Comparison of ENCODE assay signal across 14 cellular contexts in genomic region chr1:8471451-8471850, GRCh38.
DNase-seq lines count a peak whose midpoint lies in the region; ATAC-seq and TF ChIP-seq lines count a peak whose summit lies in the region.
"Had no signal": no experiment of that assay in that cellular context is flagged by ENCODE, and none has a peak within 500 bp of the region (broad histone marks: within the 10 kb centered on the region; RNA-seq: fewer than 3 reads in every experiment).

No MANE protein-coding gene starts in this region.

- H3K79me2 ChIP-seq in OCI-LY7 (ENCODE audit: insufficient read depth, low read depth, low read length), result peaks cover 62% of the 10 kb centered on the region
- no peaks in the 10 kb centered on the region for H3K79me2 ChIP-seq in trophoblast cell (ENCODE audit: control insufficient read depth, insufficient read depth, low read length, poor library complexity)

- no peak overlapping the region for H3K27ac ChIP-seq in OCI-LY7 (ENCODE audit: low read depth, low read length, poor library complexity, severe bottlenecking)
- H3K27ac ChIP-seq in trophoblast cell (ENCODE audit: low read depth, low read length), result no peak overlapping the region

- H3K36me3 ChIP-seq in OCI-LY7 (ENCODE audit: insufficient read depth, low read length) (no peaks in the 10 kb centered on the region; the same call in 1 of the 2 replicates), trophoblast cell (ENCODE audit: control insufficient read depth in 1 of 2, insufficient read depth in 2 of 2, low read length in 2 of 2) (no peaks in the 10 kb centered on the region)
- H3K36me3 ChIP-seq: HAP-1 had no signal

- no peak overlapping the region for H4K91ac ChIP-seq in trophoblast cell (ENCODE audit: low read depth, low read length)

- no peak overlapping the region for H4K8ac ChIP-seq in trophoblast cell (ENCODE audit: low read depth, low read length)

- H3K4me2 ChIP-seq in OCI-LY7 (ENCODE audit: low read length), result peak overlapping the region; percentile 82; the same call in 1 of the 2 replicates
- H3K4me2 ChIP-seq in trophoblast cell (ENCODE audit: low read length), result no peak overlapping the region

- H3K4ac ChIP-seq in trophoblast cell (ENCODE audit: low read depth, low read length), result no peak overlapping the region

- H2AK5ac ChIP-seq in trophoblast cell (ENCODE audit: low read length), result no peak overlapping the region

- H3K4me1 Mint-ChIP-seq in activated naive CD8-positive, alpha-beta T cell (ENCODE audit: low read depth), result peaks cover 31% of the 10 kb centered on the region
- H3K4me1 Mint-ChIP-seq in activated naive CD8-positive, alpha-beta T cell treated with anti-CD3 and anti-CD28 coated beads, Interleukin-2, amount 50 U/mL, for 24 hours, result peaks cover 48% of the 10 kb centered on the region

- no peaks in the 10 kb centered on the region for H3K36me3 Mint-ChIP-seq in activated naive CD8-positive, alpha-beta T cell
- H3K36me3 Mint-ChIP-seq in activated naive CD8-positive, alpha-beta T cell treated with anti-CD3 and anti-CD28 coated beads, Interleukin-2, amount 50 U/mL, for 24 hours (ENCODE audit: low read depth), result peaks cover 4% of the 10 kb centered on the region

- H2BK12ac ChIP-seq in trophoblast cell (ENCODE audit: low read length), result no peak overlapping the region

- no peaks in the 10 kb centered on the region for H3K27me3 ChIP-seq in trophoblast cell (ENCODE audit: insufficient read depth, low read length)

- intact Hi-C loops in OCI-LY7 (cut with micrococcal nuclease; ENCODE audit: unreplicated experiment), result loop anchor here (5.0 kb wide), 1 partner anchor 61 kb away; no protein-coding TSS in a partner anchor

- ATAC-seq in activated naive CD8-positive, alpha-beta T cell treated with anti-CD3 and anti-CD28 coated beads, Interleukin-2, amount 50 U/mL, for 24 hours, result no peak
- ATAC-seq in GM18858 (IDR thresholded peaks at IDR 0.05; ENCODE audit: unreplicated experiment), result no peak
- ATAC-seq: CD8-positive, alpha-beta T cell had no signal

- no peak overlapping the region for H3K14ac ChIP-seq in trophoblast cell (ENCODE audit: low read length)

- DNase-seq in activated naive CD8-positive, alpha-beta T cell treated with anti-CD3 and anti-CD28 coated beads, Interleukin-2, amount 50 U/mL, for 24 hours, result no peak
- no peak for DNase-seq in OCI-LY7 (ENCODE audit: low spot score)
- DNase-seq in trophoblast cell, result peak; percentile 64 to 75
- DNase-seq in activated CD4-positive, alpha-beta T cell treated with anti-CD3 and anti-CD28 coated beads for 48 hours, result no peak
- no peak for DNase-seq in activated T-cell treated with anti-CD3 and anti-CD28 coated beads, Interleukin-2, amount 50 U/mL, for 48 hours
- DNase-seq: C1 segment of cervical spinal cord; Caco-2; CD8-positive, alpha-beta T cell; DMS153; DND-41; GOT3 had no signal

- no peaks in the 10 kb centered on the region for H3K9me3 Mint-ChIP-seq in activated naive CD8-positive, alpha-beta T cell (ENCODE audit: low read depth)
- H3K9me3 Mint-ChIP-seq in activated naive CD8-positive, alpha-beta T cell treated with anti-CD3 and anti-CD28 coated beads, Interleukin-2, amount 50 U/mL, for 24 hours, result no peaks in the 10 kb centered on the region
- H3K9me3 Mint-ChIP-seq: CD8-positive, alpha-beta T cell had no signal

- no CpG with 5 or more reads among the region's 5 CpGs for WGBS in trophoblast cell (ENCODE audit: extremely low coverage, insufficient coverage, insufficient read length)

- no peaks in the 10 kb centered on the region for H4K20me1 ChIP-seq in OCI-LY7 (ENCODE audit: insufficient read depth, low read length)

- no peak for TF ChIP-seq CTCF in OCI-LY7 (conservative IDR thresholded peaks at IDR 0.05; ENCODE audit: low read length)

- H3K27ac Mint-ChIP-seq in activated naive CD8-positive, alpha-beta T cell, result peak overlapping the region; percentile 6
- no peak overlapping the region for H3K27ac Mint-ChIP-seq in activated naive CD8-positive, alpha-beta T cell treated with anti-CD3 and anti-CD28 coated beads, Interleukin-2, amount 50 U/mL, for 24 hours
- H3K27ac Mint-ChIP-seq: CD8-positive, alpha-beta T cell had no signal

- no peak overlapping the region for H3K4me3 Mint-ChIP-seq in activated naive CD8-positive, alpha-beta T cell
- no peak overlapping the region for H3K4me3 Mint-ChIP-seq in activated naive CD8-positive, alpha-beta T cell treated with anti-CD3 and anti-CD28 coated beads, Interleukin-2, amount 50 U/mL, for 24 hours
- H3K4me3 Mint-ChIP-seq: CD8-positive, alpha-beta T cell had no signal

- POLR2A ChIA-PET in OCI-LY7 (lab: Charles Lee), result interaction anchor here (0.6 to 3.3 kb wide), 10 partner anchors 11 to 62 kb away, joined by 3 to 18 read pairs (median 4); no protein-coding TSS in a partner anchor

- H3K27me3 Mint-ChIP-seq in activated naive CD8-positive, alpha-beta T cell, result no peaks in the 10 kb centered on the region
- no peaks in the 10 kb centered on the region for H3K27me3 Mint-ChIP-seq in activated naive CD8-positive, alpha-beta T cell treated with anti-CD3 and anti-CD28 coated beads, Interleukin-2, amount 50 U/mL, for 24 hours

- H2BK5ac ChIP-seq in trophoblast cell (ENCODE audit: low read depth, low read length, poor library complexity), result no peak overlapping the region

- no peak overlapping the region for H3K4me3 ChIP-seq in OCI-LY7 (ENCODE audit: low read depth, low read length, poor library complexity, severe bottlenecking)
- H3K4me3 ChIP-seq in trophoblast cell (ENCODE audit: low read depth, low read length), result no peak overlapping the region
- H3K4me3 ChIP-seq: HAP-1 had no signal

- peaks cover 76% of the 10 kb centered on the region for H3K4me1 ChIP-seq in OCI-LY7 (ENCODE audit: insufficient read depth, low read length, poor library complexity, severe bottlenecking)
- H3K4me1 ChIP-seq in trophoblast cell (ENCODE audit: control insufficient read depth in 1 of 2, insufficient read depth in 2 of 2, low read length in 2 of 2), result peaks cover 0 to 4% of the 10 kb centered on the region in 2 experiments

- no peak overlapping the region for H3K23ac ChIP-seq in trophoblast cell (ENCODE audit: low read length)

- CTCF ChIA-PET in OCI-LY7 (lab: Charles Lee; ENCODE audit: unreplicated experiment), result interaction anchor here (1.5 kb wide), 1 partner anchor 8 kb away, joined by 5 read pairs; no protein-coding TSS in a partner anchor

- H3K9ac ChIP-seq in trophoblast cell (ENCODE audit: low read length), result no peak overlapping the region

- no peaks in the 10 kb centered on the region for H3K9me2 ChIP-seq in OCI-LY7 (ENCODE audit: insufficient read depth, low read length)

- H4K12ac ChIP-seq in trophoblast cell (ENCODE audit: low read depth, low read length), result peak overlapping the region; percentile 30

- no peak overlapping the region for H3K18ac ChIP-seq in trophoblast cell (ENCODE audit: low read length)

- H2BK120ac ChIP-seq in trophoblast cell (ENCODE audit: insufficient read depth, low read length, poor library complexity), result no peak overlapping the region

- no TSS peak for BruUV-seq in OCI-LY7 (replicated peaks; lab: Mats Ljungman, UMichigan)

- H2AFZ ChIP-seq in OCI-LY7 (ENCODE audit: low read length), result no peak overlapping the region
- H2AFZ ChIP-seq in trophoblast cell (ENCODE audit: insufficient read depth, low read length, poor library complexity), result no peak overlapping the region

- no peaks in the 10 kb centered on the region for H3K79me1 ChIP-seq in trophoblast cell (ENCODE audit: low read length)

- no peaks in the 10 kb centered on the region for H3K9me3 ChIP-seq in OCI-LY7 (ENCODE audit: low read length)
- H3K9me3 ChIP-seq in trophoblast cell (ENCODE audit: insufficient read depth, low read depth, low read length), result no peaks in the 10 kb centered on the region
- H3K9me3 ChIP-seq: Caco-2, HAP-1 had no signal

Comparison
In these comparisons a context has a peak if more than half of its experiments do, and no peak if none do; other contexts are left out.
1. DNase-seq: peak in trophoblast cell (2 of 2); none in activated naive CD8-positive, alpha-beta T cell treated with anti-CD3 and anti-CD28 coated beads, Interleukin-2, amount 50 U/mL, for 24 hours (single experiment), OCI-LY7 (single experiment), activated CD4-positive, alpha-beta T cell treated with anti-CD3 and anti-CD28 coated beads for 48 hours (single experiment) and activated T-cell treated with anti-CD3 and anti-CD28 coated beads, Interleukin-2, amount 50 U/mL, for 48 hours (0 of 2).